Comparison of ENCODE assay signal across 22 cellular contexts in the genomic region with DNA sequence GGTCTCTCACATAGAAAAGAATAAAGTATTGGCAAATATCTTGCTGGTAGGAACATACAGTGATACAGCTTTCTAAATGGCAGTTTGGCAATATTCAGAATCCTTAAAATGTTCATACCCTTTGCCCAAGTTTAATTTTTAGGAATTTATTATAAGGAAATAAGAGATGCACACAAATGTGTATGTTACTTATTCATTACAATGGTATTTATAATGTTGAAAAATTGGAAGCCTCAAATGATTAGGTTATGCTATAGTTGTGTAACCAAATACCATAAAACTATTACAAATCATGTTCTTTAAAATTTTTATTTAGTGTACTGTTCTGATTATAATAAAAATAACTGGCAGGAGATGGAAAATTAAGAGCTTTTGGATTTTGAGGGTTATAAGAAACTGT.
"Had no signal": no experiment of that assay in that cellular context is flagged by ENCODE, and none has a peak within 500 bp of the region (broad histone marks: within the 10 kb centered on the region; RNA-seq: fewer than 3 reads in every experiment).

No MANE protein-coding gene starts in this region.

- H3K27ac ChIP-seq: neutrophil, tibial nerve had no signal

- H3K27me3 Mint-ChIP-seq: brain had no signal

- H3K4me3 ChIP-seq: skin epidermis, tibial nerve, uterus had no signal

- H3K9me3 ChIP-seq: uterus had no signal

- ATAC-seq: activated naive CD4-positive, alpha-beta T cell treated with anti-CD3 and anti-CD28 coated beads, Interleukin-2, amount 50 U/mL, for 72 hours; activated T-cell treated with anti-CD3 and anti-CD28 coated beads, Interleukin-2, amount 50 U/mL, for 72 hours; left lobe of liver; natural killer cell; WTC11 had no signal

- H3K27me3 ChIP-seq: neutrophil, tibial nerve, uterus had no signal

- H3K4me3 Mint-ChIP-seq: activated T-cell treated with anti-CD3 and anti-CD28 coated beads, Interleukin-2, amount 50 U/mL, for 72 hours; brain; natural killer cell; WTC11 had no signal

- H3K27ac Mint-ChIP-seq: activated naive CD4-positive, alpha-beta T cell treated with anti-CD3 and anti-CD28 coated beads, Interleukin-2, amount 50 U/mL, for 72 hours; activated T-cell treated with anti-CD3 and anti-CD28 coated beads, Interleukin-2, amount 50 U/mL, for 72 hours; brain; natural killer cell had no signal

- H3K36me3 ChIP-seq: neutrophil, tibial nerve, uterus had no signal

- DNase-seq: activated CD4-positive, alpha-beta T cell treated with anti-CD3 and anti-CD28 coated beads for 48 hours; activated CD8-positive, alpha-beta memory T cell treated with anti-CD3 and anti-CD28 coated beads, Interleukin-2, amount 50 U/mL, for 48 hours; activated gamma-delta T cell; activated T-cell treated with anti-CD3 and anti-CD28 coated beads, Interleukin-2, amount 50 U/mL, for 72 hours; amniotic stem cell; cortex of kidney; effector CD8-positive, alpha-beta T cell; natural killer cell; posterior cingulate gyrus; stimulated activated CD4-positive, alpha-beta T cell treated with anti-CD3 and anti-CD28 coated beads, Interleukin-4, amount 100 ng/mL, for 4 hours; stimulated activated CD8-positive, alpha-beta memory T cell treated with anti-CD3 and anti-CD28 coated beads, Interleukin-4, amount 100 ng/mL, for 48 hours; stimulated activated naive CD4-positive, alpha-beta T cell treated with Interleukin-2 at 50 U/mL for 16 hours; substantia nigra; T-helper 2 cell; uterus had no signal
